In genomic region chr13:67353031-67353430, GRCh38 we compare ENCODE assay signal across 21 cellular contexts.
"Had no signal": no experiment of that assay in that cellular context is flagged by ENCODE, and none has a peak within 500 bp of the region (broad histone marks: within the 10 kb centered on the region; RNA-seq: fewer than 3 reads in every experiment).

No MANE protein-coding gene starts in this region.

- H3K9me3 ChIP-seq: SJSA1 had no signal

- H3K4me1 ChIP-seq: SJSA1 had no signal

- H3K27ac ChIP-seq: HL-60, SJSA1, SK-N-MC had no signal

- DNase-seq: Karpas-422, KG1, MV-4-11, NCI-H1048, NCI-H1105, NCI-H1417, NCI-H1436 treated with DMSO at 0.1 percent for 48 hours, NCI-H1694, NCI-H187 treated with DMSO at 0.1 percent for 48 hours, NCI-H2029 treated with DMSO at 0.1 percent for 48 hours, NCI-H2171 treated with DMSO at 0.1 percent for 48 hours, NCI-H345, NCI-H446 treated with DMSO at 0.1 percent for 48 hours, NCI-H510A treated with DMSO at 0.1 percent for 48 hours, NCI-H526, Right ventricle myocardium superior, RPMI8226, SIG-M5 had no signal

- H3K4me3 ChIP-seq: SJSA1 had no signal

- H3K27me3 ChIP-seq: SJSA1 had no signal

- H3K36me3 ChIP-seq: SJSA1 had no signal
